Comparison of ENCODE assay signal across 8 cellular contexts in the genomic region with DNA sequence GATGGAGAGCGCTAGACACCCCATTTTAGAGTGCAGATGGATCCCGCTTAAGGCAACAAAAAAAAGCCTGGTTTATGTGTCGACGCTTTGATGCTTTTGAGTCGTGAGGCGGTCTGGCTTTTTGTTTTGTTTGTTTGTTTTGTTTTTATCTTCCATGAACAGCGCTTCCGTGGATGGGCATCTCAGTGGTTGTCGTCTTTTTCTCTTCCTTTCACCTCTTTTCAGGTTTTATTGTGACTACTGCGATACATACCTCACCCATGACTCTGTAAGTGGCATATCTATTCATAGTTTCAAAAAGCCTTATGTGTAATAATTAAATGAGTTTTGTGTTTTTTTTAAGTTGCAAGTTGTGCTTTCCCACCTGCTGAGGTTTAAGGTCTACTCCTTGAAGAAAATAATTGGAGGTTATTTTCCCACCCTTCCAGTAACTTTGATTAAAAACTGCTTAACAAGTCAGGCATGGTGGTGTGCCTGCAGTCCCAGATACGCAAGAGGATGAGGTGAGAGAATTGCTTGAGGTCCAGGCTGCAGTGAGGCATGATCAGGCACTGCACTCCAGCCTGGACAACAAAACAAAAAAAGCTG. TPM values are rescaled to one million over a fixed set of nuclear protein-coding genes. Genes with fewer than 3 reads are reported as not detected.
DNase-seq lines count a peak whose midpoint lies in the region; ATAC-seq, FAIRE-seq and TF ChIP-seq lines count a peak whose summit lies in the region.

No MANE protein-coding gene starts in this region.

- H3K9ac ChIP-seq in HCT116 (ENCODE audit: low read length): peak overlapping the region; percentile 92
- H3K9ac ChIP-seq in kidney (ENCODE audit: low read length in 2 of 2): peak overlapping the region; percentile 87

- H3K79me2 ChIP-seq in HCT116 (ENCODE audit: insufficient read depth, low read length): peaks cover 56% of the 10 kb centered on the region

- intact Hi-C loops in HCT116 (cut with micrococcal nuclease) (loop anchor here (1.0 to 10.0 kb wide), 4 partner anchors 61 to 297 kb away; a partner anchor contains a TSS), kidney (cut with DNase I) (no loop called here), posterior vena cava (cut with DNase I) (no loop called here)

- CTCF ChIA-PET in HCT116 (lab: Charles Lee): interaction anchor here (0.6 to 1.6 kb wide), 6 partner anchors 26 to 380 kb away, joined by 3 to 6 read pairs (median 4); a partner anchor contains a TSS

- no peak for TF ChIP-seq EP300 in suprapubic skin (IDR thresholded peaks at IDR 0.05)

- TSS peak; percentile 90 for BruUV-seq in HCT116 (replicated peaks; lab: Mats Ljungman, UMichigan)

- H3K36me3 Mint-ChIP-seq in glutamatergic neuron (ENCODE audit: unreplicated experiment): no peaks in the 10 kb centered on the region

- in situ Hi-C loops in astrocyte of the spinal cord (cut with HindIII; ENCODE audit: low sequenced_read_pairs): no loop called here

- H3K27ac ChIP-seq in HCT116 (ENCODE audit: low read depth, low read length): peak overlapping the region; percentile 87
- H3K27ac ChIP-seq in kidney (ENCODE audit: low read depth in 2 of 2, low read length in 2 of 2): peak overlapping the region; percentile 88 to 92
- H3K27ac ChIP-seq in suprapubic skin: peak overlapping the region; percentile 95

- peak overlapping the region; percentile 83 for H3K4me2 ChIP-seq in HCT116 (ENCODE audit: low read length)

- no peaks in the 10 kb centered on the region for H3K4me1 Mint-ChIP-seq in glutamatergic neuron (ENCODE audit: low read depth, unreplicated experiment)

- H3K9me3 ChIP-seq in HCT116 (ENCODE audit: control insufficient read depth in 1 of 2, insufficient read depth in 1 of 2, low read depth in 1 of 2, low read length in 2 of 2) (no peaks in the 10 kb centered on the region), kidney (ENCODE audit: control insufficient read depth in 1 of 2, low read length in 2 of 2) (no peaks in the 10 kb centered on the region), suprapubic skin (no peaks in the 10 kb centered on the region)

- H3K9me3 Mint-ChIP-seq in glutamatergic neuron (ENCODE audit: unreplicated experiment): peaks cover 2% of the 10 kb centered on the region

- 9% methylated on average over 11 of the region's 11 CpGs for WGBS in suprapubic skin

- no peak overlapping the region for H3K27ac Mint-ChIP-seq in glutamatergic neuron (ENCODE audit: unreplicated experiment)

- TF ChIP-seq RAD21 in HCT116 (IDR thresholded peaks at IDR 0.05; ENCODE audit: low read depth): no peak

- RAD21 ChIA-PET in HCT116 (lab: Charles Lee; ENCODE audit: low non-redundant PET in 1 of 2, low total read pairs in 2 of 2, uncharacterized antibody in 2 of 2, unreplicated experiment in 2 of 2): no interaction called here

- no peaks in the 10 kb centered on the region for H3K9me2 ChIP-seq in HCT116 (ENCODE audit: insufficient read depth)

- peaks cover 4 to 8% of the 10 kb centered on the region in 2 experiments; a peak in 3 of 4 replicates for H3K4me1 ChIP-seq in HCT116 (ENCODE audit: control insufficient read depth in 1 of 2, insufficient read depth in 2 of 2, low read length in 2 of 2)
- H3K4me1 ChIP-seq in kidney (ENCODE audit: control insufficient read depth in 1 of 2, insufficient read depth in 1 of 2, low read depth in 1 of 2, low read length in 2 of 2): peaks cover 3 to 5% of the 10 kb centered on the region in 2 donors
- peaks cover 9% of the 10 kb centered on the region for H3K4me1 ChIP-seq in suprapubic skin

- peak overlapping the region; percentile 73 to 98 for H3K4me3 ChIP-seq in HCT116 (replicated peaks in 1 of 2; ENCODE audit: low read depth in 1 of 2, low read length in 2 of 2)
- H3K4me3 ChIP-seq in astrocyte of the spinal cord (ENCODE audit: low read depth, low read length): peak overlapping the region; percentile 93
- H3K4me3 ChIP-seq in kidney (ENCODE audit: low read length in 2 of 2): peak overlapping the region; percentile 92 to 99
- H3K4me3 ChIP-seq in suprapubic skin: peak overlapping the region; percentile 82

- no peak overlapping the region for H3K4me3 Mint-ChIP-seq in glutamatergic neuron (ENCODE audit: unreplicated experiment)

- peaks cover 2% of the 10 kb centered on the region for H3K27me3 Mint-ChIP-seq in glutamatergic neuron (ENCODE audit: unreplicated experiment)

- ATAC-seq in HCT116: peak; percentile 16; the same call in 1 of the 2 replicates

- no peak for FAIRE-seq in kidney (lab: Jason Lieb, UNC)

- no peak for DNase-seq in HCT116 (ENCODE audit: low read depth, low spot score)
- no peak for DNase-seq in astrocyte of the spinal cord (ENCODE audit: low read depth, low spot score)
- DNase-seq in kidney: no peak
- no peak for DNase-seq in suprapubic skin (ENCODE audit: low spot score in 2 of 2)
- no peak for DNase-seq in posterior vena cava (ENCODE audit: low spot score)
- DNase-seq in glutamatergic neuron: no peak
- no peak for DNase-seq in iPS-NIHi11 (ENCODE audit: low spot score)
- no peak for DNase-seq in T-helper 2 cell

- H3K27me3 ChIP-seq in HCT116 (ENCODE audit: insufficient read depth, low read length): no peaks in the 10 kb centered on the region
- H3K27me3 ChIP-seq in suprapubic skin: no peaks in the 10 kb centered on the region

- H3K36me3 ChIP-seq in HCT116 (ENCODE audit: control insufficient read depth in 1 of 2, insufficient read depth in 2 of 2, low read length in 2 of 2) (peaks cover 15 to 19% of the 10 kb centered on the region in 2 experiments), kidney (ENCODE audit: control insufficient read depth in 1 of 2, insufficient read depth in 2 of 2, low read length in 2 of 2) (peaks cover 4 to 13% of the 10 kb centered on the region in 2 donors), suprapubic skin (peaks cover 13% of the 10 kb centered on the region)

- POLR2A ChIA-PET in HCT116 (lab: Charles Lee): interaction anchor here (0.7 to 1.3 kb wide), 6 partner anchors 9 to 129 kb away, joined by 3 to 4 read pairs (median 4); a partner anchor contains a TSS

- TF ChIP-seq CTCF in HCT116 (IDR thresholded peaks at IDR 0.05 in 2 of 3, conservative IDR thresholded peaks at IDR 0.05 in 1 of 3; ENCODE audit: borderline replicate concordance in 1 of 3, insufficient read depth in 1 of 3, low read depth in 2 of 3, low read length in 2 of 3): no peak
- TF ChIP-seq CTCF in astrocyte of the spinal cord (IDR thresholded peaks at IDR 0.05; ENCODE audit: low read depth, low read length): no peak
- TF ChIP-seq CTCF in kidney (IDR thresholded peaks at IDR 0.05; ENCODE audit: borderline replicate concordance, extremely low read depth, insufficient read depth): no peak
- no peak for TF ChIP-seq CTCF in suprapubic skin (IDR thresholded peaks at IDR 0.05)
- no peak for TF ChIP-seq CTCF in glutamatergic neuron (IDR thresholded peaks at IDR 0.05; ENCODE audit: partially characterized antibody, unreplicated experiment)

- no peak overlapping the region for H2AFZ ChIP-seq in HCT116 (ENCODE audit: low read depth, low read length, poor library complexity, severe bottlenecking)

- H4K20me1 ChIP-seq in HCT116 (ENCODE audit: insufficient read depth): no peaks in the 10 kb centered on the region

- no peak for TF ChIP-seq POLR2A in HCT116 (IDR thresholded peaks at IDR 0.05; ENCODE audit: borderline replicate concordance, extremely low read depth, insufficient read depth, insufficient read length)
- no peak for TF ChIP-seq POLR2A in suprapubic skin (IDR thresholded peaks at IDR 0.05)

TF ChIP-seq in HCT116, 20 proteins besides CTCF, POLR2A, EP300 and RAD21:
- TF ChIP-seq ZFX (IDR thresholded peaks at IDR 0.05): peak; percentile 5; the same call in 1 of the 2 replicates
- TF ChIP-seq EZH2 (IDR thresholded peaks at IDR 0.05): no peak

RNA-seq across cellular contexts. Expression of a gene that starts 0.5 kb away (rescaled TPM):
- total RNA-seq in HCT116 (2021; ENCODE audit: unreplicated experiment): 189 TPM
- polyA plus RNA-seq in HCT116 (2012): 169 and 227 TPM in 2 replicates
- 66.1 TPM for total RNA-seq in kidney
- polyA plus RNA-seq in kidney (ENCODE audit: insufficient read depth, low read depth, low replicate concordance): 148 TPM
- total RNA-seq in suprapubic skin: 10 to 100 TPM; 54.8 to 99.0 (median 65.6) TPM
- 10 to 100 TPM; 44.5 to 45.1 TPM for total RNA-seq in posterior vena cava
- total RNA-seq in glutamatergic neuron (ENCODE audit: unreplicated experiment): 95.9 TPM

RNA-seq across cellular contexts. Expression of a gene that starts 34.1 kb away (rescaled TPM):
- total RNA-seq in HCT116 (2021; ENCODE audit: unreplicated experiment) (21.5 TPM), kidney (12.4 TPM), suprapubic skin (10 to 100 TPM in 1 of 4 donors, 1 to 10 TPM in 3; 6.3 to 12.2 (median 9.0) TPM), posterior vena cava (10 to 100 TPM in 1 of 2 donors, 1 to 10 TPM in 1; 8.0 to 11.2 TPM), glutamatergic neuron (ENCODE audit: unreplicated experiment) (27.8 TPM)
- 9.5 and 11.0 TPM in 2 replicates for polyA plus RNA-seq in HCT116 (2012)
- 2.4 TPM for polyA plus RNA-seq in kidney (ENCODE audit: insufficient read depth, low read depth, low replicate concordance)
